In the genomic region with DNA sequence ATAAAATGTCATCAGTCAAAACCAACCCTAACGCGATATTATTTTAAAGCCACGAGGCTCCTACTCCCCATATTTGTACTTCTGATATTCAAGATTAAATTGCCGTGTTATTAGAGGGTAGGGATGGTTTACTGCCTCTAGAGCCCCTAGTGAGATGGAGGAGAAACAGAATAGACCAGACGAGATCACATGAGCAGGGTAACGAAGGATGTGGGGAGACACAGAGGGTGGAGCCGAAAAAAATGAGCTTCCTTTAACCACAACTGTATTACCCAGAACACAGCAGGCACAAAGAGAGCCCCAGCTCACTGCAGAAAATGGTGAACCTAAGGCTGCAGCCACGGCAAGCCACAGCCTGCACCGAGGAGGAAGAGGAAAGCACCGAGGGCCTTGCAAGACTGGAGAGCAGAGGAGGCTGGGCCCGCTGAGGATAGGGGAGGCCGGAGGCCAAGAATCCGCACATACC, we compare ENCODE assay signal across 9 cellular contexts. TPM values are rescaled to one million over a fixed set of nuclear protein-coding genes. Genes with fewer than 3 reads are reported as not detected.
DNase-seq lines count a peak whose midpoint lies in the region; ATAC-seq, FAIRE-seq and TF ChIP-seq lines count a peak whose summit lies in the region.
"Had no signal": no experiment of that assay in that cellular context is flagged by ENCODE, and none has a peak within 500 bp of the region (broad histone marks: within the 10 kb centered on the region; RNA-seq: fewer than 3 reads in every experiment).

No MANE protein-coding gene starts in this region.

- H3K27ac ChIP-seq in OCI-LY3 (ENCODE audit: low read length) (peak overlapping the region; percentile 63), muscle layer of duodenum (ENCODE audit: low read length) (peak overlapping the region; percentile 19), PC-3 (ENCODE audit: low read length) (no peak overlapping the region)
- H3K27ac ChIP-seq: SK-N-MC had no signal

- intact Hi-C loops in PC-3 (cut with micrococcal nuclease): no loop called here

- H3K9ac ChIP-seq in OCI-LY3 (ENCODE audit: low read length) (peak overlapping the region; percentile 23; the same call in 1 of the 2 replicates), PC-3 (ENCODE audit: low read length) (no peak overlapping the region)

- no peak for TF ChIP-seq CTCF in OCI-LY3 (IDR thresholded peaks at IDR 0.05; ENCODE audit: low read depth, low read length)
- no peak for TF ChIP-seq CTCF in PC-3 (conservative IDR thresholded peaks at IDR 0.05; ENCODE audit: low read depth, low read length)

- CTCF ChIA-PET in PC-3 (lab: Charles Lee): no interaction called here

- H3K4me1 ChIP-seq in OCI-LY3 (ENCODE audit: low read length) (peaks cover 30% of the 10 kb centered on the region), muscle layer of duodenum (ENCODE audit: control insufficient read depth in 1 of 2, insufficient read depth in 2 of 2, low read length in 2 of 2) (peaks cover 9% of the 10 kb centered on the region in 2 donors), PC-3 (ENCODE audit: insufficient read depth, low read length) (no peaks in the 10 kb centered on the region)

- peaks cover 99% of the 10 kb centered on the region for H3K79me2 ChIP-seq in OCI-LY3 (ENCODE audit: low read length)
- peaks cover 21% of the 10 kb centered on the region for H3K79me2 ChIP-seq in PC-3 (ENCODE audit: low read length)

- no peak for FAIRE-seq in urothelium cell line (lab: Jason Lieb, UNC)

- H3K9me2 ChIP-seq in PC-3 (replicated peaks; ENCODE audit: low read length): no peaks in the 10 kb centered on the region

- H3K4me3 ChIP-seq in OCI-LY3 (ENCODE audit: low read length) (peak overlapping the region; percentile 35), muscle layer of duodenum (ENCODE audit: low read depth in 1 of 2, low read length in 2 of 2) (no peak overlapping the region), PC-3 (ENCODE audit: low read length) (no peak overlapping the region)
- H3K4me3 ChIP-seq: SK-N-MC had no signal

- BruUV-seq in PC-3 (replicated peaks; lab: Mats Ljungman, UMichigan): no TSS peak

- H3K36me3 ChIP-seq in OCI-LY3 (replicated peaks; ENCODE audit: low read depth, low read length) (peaks cover 60% of the 10 kb centered on the region), muscle layer of duodenum (ENCODE audit: control insufficient read depth in 1 of 2, insufficient read depth in 2 of 2, low read length in 2 of 2) (peaks cover 0 to 5% of the 10 kb centered on the region in 2 donors), PC-3 (ENCODE audit: low read depth, low read length) (peaks cover 2% of the 10 kb centered on the region; the same call in 1 of the 2 replicates)

- ATAC-seq in GM18870 (IDR thresholded peaks at IDR 0.05; ENCODE audit: unreplicated experiment) (peak; percentile 99), HG02973 (IDR thresholded peaks at IDR 0.05; ENCODE audit: unreplicated experiment) (peak; percentile 99), PC-3 (no peak)

- DNase-seq in activated effector memory CD4-positive, alpha-beta T cell treated with anti-CD3 and anti-CD28 coated beads, Interleukin-2, amount 50 U/mL, for 16 hours: peak; percentile 89
- DNase-seq in urothelium cell line (ENCODE audit: low spot score): no peak
- no peak for DNase-seq in H4 (ENCODE audit: low spot score)
- DNase-seq in PC-3: no peak

- H3K9me3 ChIP-seq in OCI-LY3 (ENCODE audit: insufficient read depth, low read length) (no peaks in the 10 kb centered on the region), muscle layer of duodenum (ENCODE audit: control insufficient read depth in 1 of 2, low read length in 2 of 2) (no peaks in the 10 kb centered on the region), PC-3 (ENCODE audit: low read length) (no peaks in the 10 kb centered on the region)

- H2AFZ ChIP-seq in OCI-LY3 (ENCODE audit: low read depth, low read length) (no peak overlapping the region), PC-3 (ENCODE audit: low read length) (no peak overlapping the region)

- H4K20me1 ChIP-seq in OCI-LY3 (ENCODE audit: insufficient read depth, low read length): peaks cover 72% of the 10 kb centered on the region
- H4K20me1 ChIP-seq in PC-3 (ENCODE audit: low read length): no peaks in the 10 kb centered on the region

- no peaks in the 10 kb centered on the region for H3F3A ChIP-seq in PC-3 (ENCODE audit: low read length, unreplicated experiment)

- H3K27me3 ChIP-seq in OCI-LY3 (ENCODE audit: low read depth, low read length): no peaks in the 10 kb centered on the region
- no peaks in the 10 kb centered on the region for H3K27me3 ChIP-seq in muscle layer of duodenum (ENCODE audit: low read depth, low read length)
- H3K27me3 ChIP-seq in PC-3 (ENCODE audit: low read length): no peaks in the 10 kb centered on the region

- H3K4me2 ChIP-seq in OCI-LY3 (ENCODE audit: low read length): peak overlapping the region; percentile 59
- H3K4me2 ChIP-seq in PC-3 (ENCODE audit: low read length): no peak overlapping the region

- POLR2A ChIA-PET in PC-3 (lab: Charles Lee; ENCODE audit: unreplicated experiment): interaction anchor here (0.7 kb wide), 1 partner anchor 264 kb away, joined by 5 read pairs; no protein-coding TSS in a partner anchor

RNA-seq across cellular contexts. Expression of gene ZC3HAV1, which starts 14.3 kb away (rescaled TPM):
- 26.2 and 28.8 TPM in 2 replicates for total RNA-seq in H4 (2014; rRNA removed; shearing (Covaris generic))
- 19.6 and 25.0 TPM in 2 replicates for total RNA-seq in PC-3 (2014; rRNA removed)

RNA-seq across cellular contexts. Expression of gene ZC3HAV1L, which starts 59.4 kb away (rescaled TPM):
- 0.29 and 2.4 TPM in 2 replicates for total RNA-seq in H4 (2014; rRNA removed; shearing (Covaris generic))
- total RNA-seq in PC-3 (2014; rRNA removed): 8.2 and 8.7 TPM in 2 replicates
